In genomic region chr18:80108122-80108536, GRCh38 we compare ENCODE assay signal across 1 cellular context.
TF ChIP-seq lines count a peak whose summit lies in the region.

No MANE protein-coding gene starts in this region.

TF ChIP-seq in K562, 482 proteins besides CTCF, POLR2A, EP300 and RAD21:
- TF ChIP-seq ZBTB33 (CRISPR knock-in tag; IDR thresholded peaks at IDR 0.05), result 0 out of 2 replicates have a peak, but pooled peaks have one; percentile 22
- no peak for TF ChIP-seq CC2D1A (IDR thresholded peaks at IDR 0.05)
- TF ChIP-seq, protein P1, sequence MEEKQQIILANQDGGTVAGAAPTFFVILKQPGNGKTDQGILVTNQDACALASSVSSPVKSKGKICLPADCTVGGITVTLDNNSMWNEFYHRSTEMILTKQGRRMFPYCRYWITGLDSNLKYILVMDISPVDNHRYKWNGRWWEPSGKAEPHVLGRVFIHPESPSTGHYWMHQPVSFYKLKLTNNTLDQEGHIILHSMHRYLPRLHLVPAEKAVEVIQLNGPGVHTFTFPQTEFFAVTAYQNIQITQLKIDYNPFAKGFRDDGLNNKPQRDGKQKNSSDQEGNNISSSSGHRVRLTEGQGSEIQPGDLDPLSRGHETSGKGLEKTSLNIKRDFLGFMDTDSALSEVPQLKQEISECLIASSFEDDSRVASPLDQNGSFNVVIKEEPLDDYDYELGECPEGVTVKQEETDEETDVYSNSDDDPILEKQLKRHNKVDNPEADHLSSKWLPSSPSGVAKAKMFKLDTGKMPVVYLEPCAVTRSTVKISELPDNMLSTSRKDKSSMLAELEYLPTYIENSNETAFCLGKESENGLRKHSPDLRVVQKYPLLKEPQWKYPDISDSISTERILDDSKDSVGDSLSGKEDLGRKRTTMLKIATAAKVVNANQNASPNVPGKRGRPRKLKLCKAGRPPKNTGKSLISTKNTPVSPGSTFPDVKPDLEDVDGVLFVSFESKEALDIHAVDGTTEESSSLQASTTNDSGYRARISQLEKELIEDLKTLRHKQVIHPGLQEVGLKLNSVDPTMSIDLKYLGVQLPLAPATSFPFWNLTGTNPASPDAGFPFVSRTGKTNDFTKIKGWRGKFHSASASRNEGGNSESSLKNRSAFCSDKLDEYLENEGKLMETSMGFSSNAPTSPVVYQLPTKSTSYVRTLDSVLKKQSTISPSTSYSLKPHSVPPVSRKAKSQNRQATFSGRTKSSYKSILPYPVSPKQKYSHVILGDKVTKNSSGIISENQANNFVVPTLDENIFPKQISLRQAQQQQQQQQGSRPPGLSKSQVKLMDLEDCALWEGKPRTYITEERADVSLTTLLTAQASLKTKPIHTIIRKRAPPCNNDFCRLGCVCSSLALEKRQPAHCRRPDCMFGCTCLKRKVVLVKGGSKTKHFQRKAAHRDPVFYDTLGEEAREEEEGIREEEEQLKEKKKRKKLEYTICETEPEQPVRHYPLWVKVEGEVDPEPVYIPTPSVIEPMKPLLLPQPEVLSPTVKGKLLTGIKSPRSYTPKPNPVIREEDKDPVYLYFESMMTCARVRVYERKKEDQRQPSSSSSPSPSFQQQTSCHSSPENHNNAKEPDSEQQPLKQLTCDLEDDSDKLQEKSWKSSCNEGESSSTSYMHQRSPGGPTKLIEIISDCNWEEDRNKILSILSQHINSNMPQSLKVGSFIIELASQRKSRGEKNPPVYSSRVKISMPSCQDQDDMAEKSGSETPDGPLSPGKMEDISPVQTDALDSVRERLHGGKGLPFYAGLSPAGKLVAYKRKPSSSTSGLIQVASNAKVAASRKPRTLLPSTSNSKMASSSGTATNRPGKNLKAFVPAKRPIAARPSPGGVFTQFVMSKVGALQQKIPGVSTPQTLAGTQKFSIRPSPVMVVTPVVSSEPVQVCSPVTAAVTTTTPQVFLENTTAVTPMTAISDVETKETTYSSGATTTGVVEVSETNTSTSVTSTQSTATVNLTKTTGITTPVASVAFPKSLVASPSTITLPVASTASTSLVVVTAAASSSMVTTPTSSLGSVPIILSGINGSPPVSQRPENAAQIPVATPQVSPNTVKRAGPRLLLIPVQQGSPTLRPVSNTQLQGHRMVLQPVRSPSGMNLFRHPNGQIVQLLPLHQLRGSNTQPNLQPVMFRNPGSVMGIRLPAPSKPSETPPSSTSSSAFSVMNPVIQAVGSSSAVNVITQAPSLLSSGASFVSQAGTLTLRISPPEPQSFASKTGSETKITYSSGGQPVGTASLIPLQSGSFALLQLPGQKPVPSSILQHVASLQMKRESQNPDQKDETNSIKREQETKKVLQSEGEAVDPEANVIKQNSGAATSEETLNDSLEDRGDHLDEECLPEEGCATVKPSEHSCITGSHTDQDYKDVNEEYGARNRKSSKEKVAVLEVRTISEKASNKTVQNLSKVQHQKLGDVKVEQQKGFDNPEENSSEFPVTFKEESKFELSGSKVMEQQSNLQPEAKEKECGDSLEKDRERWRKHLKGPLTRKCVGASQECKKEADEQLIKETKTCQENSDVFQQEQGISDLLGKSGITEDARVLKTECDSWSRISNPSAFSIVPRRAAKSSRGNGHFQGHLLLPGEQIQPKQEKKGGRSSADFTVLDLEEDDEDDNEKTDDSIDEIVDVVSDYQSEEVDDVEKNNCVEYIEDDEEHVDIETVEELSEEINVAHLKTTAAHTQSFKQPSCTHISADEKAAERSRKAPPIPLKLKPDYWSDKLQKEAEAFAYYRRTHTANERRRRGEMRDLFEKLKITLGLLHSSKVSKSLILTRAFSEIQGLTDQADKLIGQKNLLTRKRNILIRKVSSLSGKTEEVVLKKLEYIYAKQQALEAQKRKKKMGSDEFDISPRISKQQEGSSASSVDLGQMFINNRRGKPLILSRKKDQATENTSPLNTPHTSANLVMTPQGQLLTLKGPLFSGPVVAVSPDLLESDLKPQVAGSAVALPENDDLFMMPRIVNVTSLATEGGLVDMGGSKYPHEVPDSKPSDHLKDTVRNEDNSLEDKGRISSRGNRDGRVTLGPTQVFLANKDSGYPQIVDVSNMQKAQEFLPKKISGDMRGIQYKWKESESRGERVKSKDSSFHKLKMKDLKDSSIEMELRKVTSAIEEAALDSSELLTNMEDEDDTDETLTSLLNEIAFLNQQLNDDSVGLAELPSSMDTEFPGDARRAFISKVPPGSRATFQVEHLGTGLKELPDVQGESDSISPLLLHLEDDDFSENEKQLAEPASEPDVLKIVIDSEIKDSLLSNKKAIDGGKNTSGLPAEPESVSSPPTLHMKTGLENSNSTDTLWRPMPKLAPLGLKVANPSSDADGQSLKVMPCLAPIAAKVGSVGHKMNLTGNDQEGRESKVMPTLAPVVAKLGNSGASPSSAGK (IDR thresholded peaks at IDR 0.05), result 0 out of 2 replicates have a peak, but pooled peaks have one; percentile 11
- no peak for TF ChIP-seq ZNF274 (IDR thresholded peaks at IDR 0.05; ENCODE audit: borderline replicate concordance, low read depth, low read length)
